33 cellular contexts compared by ENCODE assay signal in the genomic region with DNA sequence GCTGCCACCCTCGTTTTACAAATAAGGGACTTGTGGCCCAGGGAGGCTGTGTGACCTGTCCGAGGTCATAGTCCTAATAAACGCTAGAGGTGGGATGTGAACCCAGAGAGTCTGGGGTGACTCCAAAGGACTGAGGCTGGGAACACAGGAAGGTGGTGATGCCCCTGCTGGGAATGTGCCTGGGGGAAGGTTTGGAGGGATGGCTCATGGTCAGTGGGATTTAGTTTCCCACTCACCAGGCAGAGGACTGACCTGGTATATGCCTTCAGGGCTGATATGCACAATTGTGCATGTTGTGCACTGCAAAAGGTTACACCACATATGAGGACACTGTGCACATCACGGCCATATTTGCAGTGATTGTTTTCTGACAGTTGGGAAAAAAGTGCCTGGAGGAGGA. TPM values are rescaled to one million over a fixed set of nuclear protein-coding genes. Genes with fewer than 3 reads are reported as not detected.
"Had no signal": no experiment of that assay in that cellular context is flagged by ENCODE, and none has a peak within 500 bp of the region (broad histone marks: within the 10 kb centered on the region; RNA-seq: fewer than 3 reads in every experiment).

No MANE protein-coding gene starts in this region.

- H3K27me3 ChIP-seq: right lobe of liver, vagina had no signal

- H3K4me3 Mint-ChIP-seq: dendritic cell treated with granulocyte-macrophage colony-stimulating factor and Interleukin-4, amounts not matched to agents 40 ng/mL and 50 ng/mL, for 4 days; nephron; neural progenitor cell; stimulated activated naive CD8-positive, alpha-beta T cell treated with anti-CD3 and anti-CD28 coated beads, Interleukin-15, amount 100 ng/mL, for 72 hours had no signal

- H3K4me3 ChIP-seq: colonic mucosa, esophagus muscularis mucosa, gastroesophageal sphincter, heart left ventricle, hepatocyte, left lung, neural progenitor cell, pancreas, right lobe of liver, smooth muscle cell, suprapubic skin, vagina had no signal

- H3K9ac ChIP-seq: neural progenitor cell had no signal

- H2AFZ ChIP-seq: hepatocyte, neural progenitor cell had no signal

- H3K27ac Mint-ChIP-seq: dendritic cell treated with granulocyte-macrophage colony-stimulating factor and Interleukin-4, amounts not matched to agents 40 ng/mL and 50 ng/mL, for 4 days; nephron; neural progenitor cell; progenitor cell of endocrine pancreas; stimulated activated naive CD8-positive, alpha-beta T cell treated with anti-CD3 and anti-CD28 coated beads, Interleukin-15, amount 100 ng/mL, for 72 hours had no signal

- H3K4me2 ChIP-seq: hepatocyte, neural progenitor cell, smooth muscle cell had no signal

- H3K36me3 ChIP-seq: colonic mucosa, esophagus muscularis mucosa, gastroesophageal sphincter, heart left ventricle, left lung, neural progenitor cell, pancreas, right lobe of liver, suprapubic skin, vagina had no signal

- FAIRE-seq: endothelial cell of umbilical vein, pancreas had no signal

- H3K79me2 ChIP-seq: hepatocyte had no signal

- H3K4me1 ChIP-seq: colonic mucosa, foreskin keratinocyte, pancreas had no signal

- H3K27ac ChIP-seq: colonic mucosa, esophagus muscularis mucosa, foreskin keratinocyte, gastroesophageal sphincter, heart left ventricle, hepatocyte, left lung, neural progenitor cell, pancreas, right lobe of liver, suprapubic skin, vagina had no signal

- ATAC-seq: foreskin keratinocyte; gastroesophageal sphincter; heart left ventricle; left cardiac atrium; left lung; pancreas; right lobe of liver; stimulated activated naive CD8-positive, alpha-beta T cell treated with anti-CD3 and anti-CD28 coated beads, Interleukin-15, amount 100 ng/mL, for 72 hours had no signal

- H3K9me3 ChIP-seq: colonic mucosa, esophagus muscularis mucosa, pancreas, right lobe of liver, suprapubic skin, vagina had no signal

- DNase-seq: colonic mucosa; effector CD8-positive, alpha-beta T cell; foreskin keratinocyte; heart left ventricle; left cardiac atrium; left lung; mammary epithelial cell; occipital lobe; right lobe of liver; stimulated activated CD4-positive, alpha-beta T cell treated with anti-CD3 and anti-CD28 coated beads, Interleukin-12 subunit alpha, Interleukin-12 subunit beta, amount 100 ng/mL, for 4 hours; stimulated activated CD4-positive, alpha-beta T cell treated with anti-CD3 and anti-CD28 coated beads, Interleukin-1b, Interleukin-23, amount 100 ng/mL, for 48 hours; stimulated activated CD4-positive, alpha-beta T cell treated with anti-CD3 and anti-CD28 coated beads, Interleukin-4, amount 100 ng/mL, for 1 hour; stimulated activated CD8-positive, alpha-beta memory T cell treated with anti-CD3 and anti-CD28 coated beads, Interleukin-4, amount 100 ng/mL, for 48 hours; stimulated activated naive CD4-positive, alpha-beta T cell; stimulated activated naive CD8-positive, alpha-beta T cell treated with anti-CD3 and anti-CD28 coated beads, Interleukin-15, amount 100 ng/mL, for 72 hours; trophoblast cell had no signal

- H3K4me1 Mint-ChIP-seq: nephron had no signal

RNA-seq across cellular contexts. Expression of gene WNT9B, which starts 13.9 kb away (rescaled TPM):
- total RNA-seq: chondrocyte, colonic mucosa, endothelial cell of umbilical vein, epithelial cell of proximal tubule, fibroblast of lung, foreskin keratinocyte, kidney epithelial cell, mammary epithelial cell, mononuclear cell, occipital lobe, smooth muscle cell, vagina had no signal
- polyA plus RNA-seq: endothelial cell of umbilical vein, fibroblast of lung, foreskin keratinocyte, mammary epithelial cell, pancreas, smooth muscle cell had no signal
